Comparison of ENCODE assay signal across 14 cellular contexts in genomic region chr20:36821964-36822437, GRCh38. TPM values are rescaled to one million over a fixed set of nuclear protein-coding genes. Genes with fewer than 3 reads are reported as not detected.
A peak's percentile ranks its signal among the peaks of the same experiment; 100 is the strongest.
DNase-seq lines count a peak whose midpoint lies in the region; ATAC-seq, FAIRE-seq and TF ChIP-seq lines count a peak whose summit lies in the region.
"Had no signal": no experiment of that assay in that cellular context is flagged by ENCODE, and none has a peak within 500 bp of the region (broad histone marks: within the 10 kb centered on the region; RNA-seq: fewer than 3 reads in every experiment).

No MANE protein-coding gene starts in this region.

- no peak for FAIRE-seq in small intestine (lab: Jason Lieb, UNC)

- no peak for ATAC-seq in HG02763 (IDR thresholded peaks at IDR 0.05; ENCODE audit: unreplicated experiment)

- no peaks in the 10 kb centered on the region for H3K27me3 ChIP-seq in cardiac muscle cell
- no peaks in the 10 kb centered on the region for H3K27me3 ChIP-seq in small intestine (ENCODE audit: control insufficient read depth in 2 of 2, insufficient read depth in 2 of 2, low read length in 2 of 2)
- H3K27me3 ChIP-seq: tibial nerve had no signal

- H3K9me3 ChIP-seq in cardiac muscle cell (ENCODE audit: low read depth): no peaks in the 10 kb centered on the region
- no peaks in the 10 kb centered on the region for H3K9me3 ChIP-seq in small intestine (ENCODE audit: control insufficient read depth, low read depth)
- H3K9me3 ChIP-seq: SK-N-SH, tibial nerve had no signal

- H3K27ac ChIP-seq in C4-2B (peak overlapping the region; percentile 37; the same call in 1 of the 2 replicates), cardiac muscle cell (peak overlapping the region; percentile 45), small intestine (ENCODE audit: low read depth in 1 of 2, low read length in 1 of 2) (no peak overlapping the region)

- peaks cover 21% of the 10 kb centered on the region for H3K4me1 ChIP-seq in cardiac muscle cell (ENCODE audit: low read depth)
- no peaks in the 10 kb centered on the region for H3K4me1 ChIP-seq in small intestine (ENCODE audit: control insufficient read depth in 2 of 2, insufficient read depth in 1 of 2, low read depth in 1 of 2, low read length in 1 of 2)

- WGBS in small intestine, 3 donors: 85 to 90% (median 85%) methylated on average over 7 of the region's 7 CpGs

- intact Hi-C loops in posterior cingulate gyrus (cut with DNase I): loop anchor here (5.0 kb wide), 1 partner anchor 40 kb away; a partner anchor contains a TSS

- H3K4me3 ChIP-seq in cardiac muscle cell: no peak overlapping the region
- no peak overlapping the region for H3K4me3 ChIP-seq in small intestine (ENCODE audit: low read depth in 1 of 2, low read length in 2 of 2)
- H3K4me3 ChIP-seq: tibial nerve had no signal

- TF ChIP-seq CTCF in C4-2B (conservative IDR thresholded peaks at IDR 0.05): no peak
- TF ChIP-seq CTCF in cardiac muscle cell (IDR thresholded peaks at IDR 0.05; ENCODE audit: low read depth, low read length): no peak

- H3K36me3 ChIP-seq in cardiac muscle cell: peaks cover 3% of the 10 kb centered on the region
- H3K36me3 ChIP-seq in small intestine (ENCODE audit: control insufficient read depth in 2 of 2, insufficient read depth in 2 of 2, low read length in 2 of 2): peaks cover 0 to 4% of the 10 kb centered on the region in 2 donors

- DNase-seq in RPMI7951 (ENCODE audit: low read depth) (peak; percentile 81), cardiac muscle cell (ENCODE audit: low read depth in 1 of 2, low spot score in 1 of 2) (no peak), posterior cingulate gyrus (peak in 6 of 10 donors; percentile 51 to 95 (median 62)), small intestine (no peak), NOMO-1 treated with dmso at 0.1 percent for 144 hours (lab: John Stamatoyannopoulos, UW; ENCODE audit: unreplicated experiment) (no peak)
- no peak for DNase-seq in stimulated activated CD4-positive, alpha-beta T cell treated with anti-CD3 and anti-CD28 coated beads, Interleukin-4, amount 100 ng/mL, for 4 hours
- DNase-seq: activated CD4-positive, alpha-beta T cell treated with anti-CD3 and anti-CD28 coated beads, Interleukin-2, amount 50 U/mL, for 4 hours; activated naive CD8-positive, alpha-beta T cell treated with anti-CD3 and anti-CD28 coated beads for 36 hours; CD4-positive, alpha-beta memory T cell; SK-N-SH; stimulated activated CD4-positive, alpha-beta T cell treated with anti-CD3 and anti-CD28 coated beads, Interleukin-4, amount 100 ng/mL, for 1 hour had no signal

RNA-seq across cellular contexts. Expression of gene DSN1, which starts 48.4 kb away (rescaled TPM):
- 68.0 and 72.6 TPM in 2 replicates for total RNA-seq in RPMI7951 (2014; rRNA removed; shearing (Covaris generic))
- total RNA-seq in cardiac muscle cell: 10.2 and 13.7 TPM in 2 replicates
- polyA plus RNA-seq in cardiac muscle cell (12.4 and 18.6 TPM in 2 replicates), small intestine (10 to 100 TPM in 2 of 3 donors, 1 to 10 TPM in 1; 8.9 to 12.5 (median 10.7) TPM)

RNA-seq across cellular contexts. Expression of gene TLDC2, which starts 53.9 kb away (rescaled TPM):
- 0.39 TPM in 1 of 2 replicates, not detected in the other for total RNA-seq in RPMI7951 (2014; rRNA removed; shearing (Covaris generic))
- total RNA-seq in cardiac muscle cell: 0.32 TPM in 1 of 2 replicates, not detected in the other
- polyA plus RNA-seq in cardiac muscle cell: not detected in 2 replicates
- 10 to 100 TPM; 19.5 to 61.6 (median 43.6) TPM for polyA plus RNA-seq in small intestine
- total RNA-seq: activated naive CD8-positive, alpha-beta T cell treated with anti-CD3 and anti-CD28 coated beads for 36 hours; CD4-positive, alpha-beta memory T cell; tibial nerve had no signal

Comparison
In these comparisons a context has a peak if more than half of its experiments do, and no peak if none do; other contexts are left out.
1. H3K27ac ChIP-seq: peak in C4-2B (single experiment) and cardiac muscle cell (single experiment); none in small intestine (0 of 2).
2. DNase-seq: peak in RPMI7951 (single experiment) and posterior cingulate gyrus (6 of 10); none in cardiac muscle cell (0 of 2), small intestine (single experiment), NOMO-1 treated with dmso at 0.1 percent for 144 hours (single experiment) and stimulated activated CD4-positive, alpha-beta T cell treated with anti-CD3 and anti-CD28 coated beads, Interleukin-4, amount 100 ng/mL, for 4 hours (0 of 2).